Comparison of ENCODE assay signal across 38 cellular contexts in genomic region chr9:132630116-132630515, GRCh38. TPM values are rescaled to one million over a fixed set of nuclear protein-coding genes. Genes with fewer than 3 reads are reported as not detected.
"Had no signal": no experiment of that assay in that cellular context is flagged by ENCODE, and none has a peak within 500 bp of the region (broad histone marks: within the 10 kb centered on the region; RNA-seq: fewer than 3 reads in every experiment).

No MANE protein-coding gene starts in this region.

- ATAC-seq: activated T-cell treated with anti-CD3 and anti-CD28 coated beads, Interleukin-2, amount 50 U/mL, for 72 hours; activated T-helper 17 cell treated with anti-CD3 and anti-CD28 coated beads, Interleukin-2, amount 50 U/mL, for 72 hours had no signal

- H3K9me3 ChIP-seq: MG63 had no signal

- H3K4me3 ChIP-seq: cardiac muscle cell, MG63, PC-9 had no signal

- H3K27ac ChIP-seq: brain microvascular endothelial cell, cardiac muscle cell, PC-9, RWPE1, VCaP had no signal

- DNase-seq: activated B cell treated with CpG ODN at 0.5 μM for 24 hours; activated CD4-positive, alpha-beta memory T cell treated with anti-CD3 and anti-CD28 coated beads for 36 hours; activated CD4-positive, alpha-beta T cell treated with anti-CD3 and anti-CD28 coated beads for 4 hours; activated CD4-positive, alpha-beta T cell treated with anti-CD3 and anti-CD28 coated beads, Interleukin-2, amount 50 U/mL, for 1 hour; activated CD4-positive, CD25-positive, alpha-beta regulatory T cell treated with anti-CD3 and anti-CD28 coated beads, Interleukin-2, amount 50 U/mL, for 72 hours; activated CD8-positive, alpha-beta memory T cell treated with anti-CD3 and anti-CD28 coated beads, Interleukin-2, amount 50 U/mL, for 48 hours; activated effector memory CD4-positive, alpha-beta T cell treated with anti-CD3 and anti-CD28 coated beads, Interleukin-2, amount 50 U/mL, for 16 hours; activated naive CD4-positive, alpha-beta T cell; activated naive CD4-positive, alpha-beta T cell treated with anti-CD3 and anti-CD28 coated beads, Interleukin-2, amount 50 U/mL, for 16 hours; activated naive CD8-positive, alpha-beta T cell treated with anti-CD3 and anti-CD28 coated beads for 36 hours; activated T-cell treated with anti-CD3 and anti-CD28 coated beads, Interleukin-2, amount 50 U/mL, for 1 hour; activated T-cell treated with anti-CD3 and anti-CD28 coated beads, Interleukin-2, amount 50 U/mL, for 72 hours; amniotic stem cell; aorta; brain microvascular endothelial cell; Kasumi-1; KG1; MG63; NCI-H1048; NCI-H1436 treated with DMSO at 0.1 percent for 48 hours; NCI-H1694 treated with DMSO at 0.1 percent for 48 hours; NCI-H2029 treated with DMSO at 0.1 percent for 48 hours; NCI-H2171 treated with DMSO at 0.1 percent for 48 hours; NCI-H2227 treated with DMSO at 0.1 percent for 48 hours; NCI-H510A; NCI-H526; NCI-H774; PC-9; Right ventricle myocardium superior; SW 1271; T-helper 1 cell; T-helper 2 cell; T-helper 9 cell had no signal

- H2AFZ ChIP-seq: PC-9 had no signal

- H3K4me2 ChIP-seq: PC-9 had no signal

- H3K27me3 ChIP-seq: brain microvascular endothelial cell, cardiac muscle cell, MG63 had no signal

RNA-seq across cellular contexts. Expression of gene BARHL1, which starts 47.7 kb away (rescaled TPM):
- total RNA-seq: activated B cell treated with CpG ODN at 0.5 μM for 24 hours; activated CD4-positive, alpha-beta memory T cell treated with anti-CD3 and anti-CD28 coated beads for 36 hours; activated naive CD8-positive, alpha-beta T cell treated with anti-CD3 and anti-CD28 coated beads for 36 hours; activated T-cell treated with anti-CD3 and anti-CD28 coated beads, Interleukin-2, amount 50 U/mL, for 72 hours; activated T-helper 17 cell treated with anti-CD3 and anti-CD28 coated beads, Interleukin-2, amount 50 U/mL, for 72 hours; aorta; cardiac muscle cell; OCI-LY7; PC-9; Right ventricle myocardium superior had no signal
- polyA plus RNA-seq: aorta, cardiac muscle cell had no signal
